ENCODE assay signal across 9 cellular contexts in the genomic region with DNA sequence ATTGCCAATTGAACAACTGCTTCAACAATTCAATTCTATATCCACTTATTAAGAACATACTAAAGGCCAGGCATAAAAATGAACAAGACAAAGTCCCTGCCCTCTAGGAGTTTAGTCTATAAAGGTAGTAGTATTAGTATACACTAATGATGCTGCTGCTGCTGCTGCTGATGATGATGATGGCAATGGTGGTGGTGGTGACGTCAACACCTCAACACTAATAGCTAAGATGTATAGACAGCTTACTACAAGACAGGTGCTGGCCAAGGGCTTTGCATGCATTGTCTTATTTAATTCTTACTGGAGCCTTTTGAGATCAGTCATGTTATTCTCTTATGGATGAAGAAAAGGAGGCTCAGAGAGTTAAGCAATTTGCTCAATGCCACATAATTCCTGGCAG.
"Had no signal": no experiment of that assay in that cellular context is flagged by ENCODE, and none has a peak within 500 bp of the region (broad histone marks: within the 10 kb centered on the region; RNA-seq: fewer than 3 reads in every experiment).

No MANE protein-coding gene starts in this region.

- H3K4me3 Mint-ChIP-seq: GM23338, HFFc6, IgD-negative memory B cell had no signal

- H3K9me3 Mint-ChIP-seq: GM23338 had no signal

- H3K27ac Mint-ChIP-seq: GM23338, HFFc6, IgD-negative memory B cell had no signal

- H3K36me3 Mint-ChIP-seq: IgD-negative memory B cell had no signal

- ATAC-seq: GM23338, HCT116 had no signal

- H2AFZ ChIP-seq: GM23338 had no signal

- H3K9me3 ChIP-seq: HAP-1 had no signal

- DNase-seq: HFFc6, KBM-7 had no signal

- H3K36me3 ChIP-seq: HAP-1 had no signal

- H3K4me3 ChIP-seq: GM23338, HAP-1 had no signal

- FAIRE-seq: H1, H54, HTR-8/SVneo had no signal

- H3K4me1 ChIP-seq: HAP-1 had no signal

- H3K4me2 ChIP-seq: GM23338 had no signal
